ENCODE assay signal across 8 cellular contexts in genomic region chr16:67872131-67872630, GRCh38. TPM values are rescaled to one million over a fixed set of nuclear protein-coding genes. Genes with fewer than 3 reads are reported as not detected.
DNase-seq lines count a peak whose midpoint lies in the region; TF ChIP-seq lines count a peak whose summit lies in the region.

No MANE protein-coding gene starts in this region.

- peaks cover 71% of the 10 kb centered on the region for H3K36me3 ChIP-seq in WERI-Rb-1
- H3K36me3 ChIP-seq in iPS-18a (ENCODE audit: control insufficient read depth, low read depth, low read length): peaks cover 30% of the 10 kb centered on the region
- H3K36me3 ChIP-seq in spleen: peaks cover 3 to 64% (median 49%) of the 10 kb centered on the region in 6 donors

- 47 to 57% (median 56%) methylated on average over 2 of the region's 2 CpGs for WGBS in spleen, 5 donors

- intact Hi-C loops in spleen (cut with DNase I; ENCODE audit: low total_unique reads): no loop called here

- H3K27me3 ChIP-seq in WERI-Rb-1 (ENCODE audit: insufficient read depth, low read depth, severe bottlenecking) (no peaks in the 10 kb centered on the region), iPS-18a (ENCODE audit: control insufficient read depth, insufficient read depth, low read length) (no peaks in the 10 kb centered on the region), spleen (replicated peaks in 1 of 7) (no peaks in the 10 kb centered on the region)

- no peak overlapping the region for H3K4me3 ChIP-seq in WERI-Rb-1 (ENCODE audit: low read depth, low read length)
- H3K4me3 ChIP-seq in iPS-18a (ENCODE audit: low read length): peak overlapping the region; percentile 74
- peak overlapping the region in 6 of 8 donors; percentile 93 to 99 (median 98) for H3K4me3 ChIP-seq in spleen

- DNase-seq in DMS53 (lab: John Stamatoyannopoulos, UW) (peak; percentile 14), DMS53 treated with DMSO at 0.1 percent for 48 hours (lab: John Stamatoyannopoulos, UW; ENCODE audit: unreplicated experiment) (no peak), WERI-Rb-1 (no peak), spleen (no peak), A172 (ENCODE audit: low spot score) (no peak), SIG-M5 treated with dmso at 0.1 percent for 504 hours (lab: John Stamatoyannopoulos, UW; ENCODE audit: unreplicated experiment) (no peak), iPS-NIHi11 (ENCODE audit: low spot score) (no peak)

- H3K9ac ChIP-seq in iPS-18a (ENCODE audit: low read length): peak overlapping the region; percentile 64

- H3K9me3 ChIP-seq in WERI-Rb-1 (ENCODE audit: severe bottlenecking) (no peaks in the 10 kb centered on the region), iPS-18a (ENCODE audit: control insufficient read depth, low read depth, low read length) (no peaks in the 10 kb centered on the region), spleen (no peaks in the 10 kb centered on the region)

- TF ChIP-seq CTCF in WERI-Rb-1 (IDR thresholded peaks at IDR 0.05; ENCODE audit: low read depth, low read length): no peak
- no peak for TF ChIP-seq CTCF in spleen (IDR thresholded peaks at IDR 0.05 in 8 of 11, conservative IDR thresholded peaks at IDR 0.05 in 3 of 11)

- TF ChIP-seq POLR2A in spleen (IDR thresholded peaks at IDR 0.05): no peak

- H3K4me1 ChIP-seq in iPS-18a (ENCODE audit: control insufficient read depth, low read depth, low read length) (peaks cover 4% of the 10 kb centered on the region), spleen (peaks cover 29 to 59% (median 43%) of the 10 kb centered on the region in 6 donors)

- H3K27ac ChIP-seq in WERI-Rb-1 (peak overlapping the region; percentile 87), iPS-18a (ENCODE audit: low read length) (no peak overlapping the region), spleen (peak overlapping the region; percentile 77 to 92 (median 84))

RNA-seq across cellular contexts. Expression of gene EDC4, which starts 0.7 kb away (rescaled TPM):
- total RNA-seq in spleen: 10 to 100 TPM; 51.7 to 71.3 (median 63.2) TPM
- 10 to 100 TPM; 27.6 to 45.0 (median 39.6) TPM for polyA plus RNA-seq in spleen
- 31.8 and 50.7 TPM in 2 replicates for total RNA-seq in A172 (2014; rRNA removed; shearing (Covaris generic))

RNA-seq across cellular contexts. Expression of gene NRN1L, which starts 12.5 kb away (rescaled TPM):
- total RNA-seq in spleen: 1 to 10 TPM in 3 of 7 donors, under 1 TPM in 2, not detected in 2; 0.60 to 6.2 (median 1.2) TPM
- polyA plus RNA-seq in spleen: 1 to 10 TPM; 2.5 to 4.4 (median 3.4) TPM
- not detected in 2 replicates for total RNA-seq in A172 (2014; rRNA removed; shearing (Covaris generic))

RNA-seq across cellular contexts. Expression of gene PSKH1, which starts 20.9 kb away (rescaled TPM):
- total RNA-seq in spleen: 10 to 100 TPM; 13.0 to 31.3 (median 26.0) TPM
- polyA plus RNA-seq in spleen: 10 to 100 TPM in 1 of 3 donors, 1 to 10 TPM in 2; 5.0 to 16.2 (median 6.8) TPM
- total RNA-seq in A172 (2014; rRNA removed; shearing (Covaris generic)): 3.3 and 3.5 TPM in 2 replicates

RNA-seq across cellular contexts. Expression of gene CENPT, which starts 24.7 kb away (rescaled TPM):
- 10 to 100 TPM; 43.2 to 82.9 (median 50.8) TPM for total RNA-seq in spleen
- 100 to 1,000 TPM in 1 of 3 donors, 10 to 100 TPM in 2; 47.2 to 101 (median 91.3) TPM for polyA plus RNA-seq in spleen
- 25.5 and 27.9 TPM in 2 replicates for total RNA-seq in A172 (2014; rRNA removed; shearing (Covaris generic))

RNA-seq across cellular contexts. Expression of gene NUTF2, which starts 25.4 kb away (rescaled TPM):
- 10 to 100 TPM; 38.8 to 64.3 (median 48.6) TPM for total RNA-seq in spleen
- 100 to 1,000 TPM in 1 of 3 donors, 10 to 100 TPM in 2; 92.3 to 116 (median 97.0) TPM for polyA plus RNA-seq in spleen
- 68.5 and 72.4 TPM in 2 replicates for total RNA-seq in A172 (2014; rRNA removed; shearing (Covaris generic))
